ENCODE assay signal across 8 cellular contexts in genomic region chr19:2237051-2237868, GRCh38. TPM values are rescaled to one million over a fixed set of nuclear protein-coding genes. Genes with fewer than 3 reads are reported as not detected.
DNase-seq lines count a peak whose midpoint lies in the region; ATAC-seq and TF ChIP-seq lines count a peak whose summit lies in the region.

No MANE protein-coding gene starts in this region.

- H3K4me3 ChIP-seq in vagina, result peak overlapping the region; percentile 84 to 100

- DNase-seq in Right ventricle myocardium inferior (ENCODE audit: missing footprints) (no peak), left ventricle myocardium superior (no peak), memory B cell (ENCODE audit: low spot score in 2 of 2) (no peak), vagina (ENCODE audit: extremely low spot score in 2 of 2) (no peak), sciatic nerve (ENCODE audit: low spot score) (no peak), cortex of kidney (lab: John Stamatoyannopoulos, UW) (no peak)

- H3K36me3 ChIP-seq in vagina, result peaks cover 0 to 10% of the 10 kb centered on the region in 2 donors

- H3K4me3 Mint-ChIP-seq in brain (peak overlapping the region; percentile 89 to 98 (median 91)), memory B cell (peak overlapping the region; percentile 94)

- no peaks in the 10 kb centered on the region for H3K27me3 ChIP-seq in vagina

- H3K4me1 Mint-ChIP-seq in brain, result peaks cover 70% of the 10 kb centered on the region
- peaks cover 54% of the 10 kb centered on the region for H3K4me1 Mint-ChIP-seq in memory B cell

- no peak for TF ChIP-seq POLR2A in vagina (IDR thresholded peaks at IDR 0.05)

- H3K27me3 Mint-ChIP-seq in brain, result peaks cover 20% of the 10 kb centered on the region
- no peaks in the 10 kb centered on the region for H3K27me3 Mint-ChIP-seq in memory B cell

- ATAC-seq in Right ventricle myocardium inferior, result peak; percentile 30
- ATAC-seq in left ventricle myocardium superior, result no peak
- ATAC-seq in memory B cell (ENCODE audit: low read depth), result no peak
- no peak for ATAC-seq in GM19351 (IDR thresholded peaks at IDR 0.05; ENCODE audit: unreplicated experiment)
- no peak for ATAC-seq in sciatic nerve

- H3K27ac ChIP-seq in vagina, result peak overlapping the region; percentile 97

- H3K36me3 Mint-ChIP-seq in brain, result peaks cover 40% of the 10 kb centered on the region
- peaks cover 23% of the 10 kb centered on the region for H3K36me3 Mint-ChIP-seq in memory B cell

- no peak for TF ChIP-seq CTCF in brain (conservative IDR thresholded peaks at IDR 0.05)
- no peak for TF ChIP-seq CTCF in vagina (IDR thresholded peaks at IDR 0.05)

- peaks cover 0 to 15% (median 7%) of the 10 kb centered on the region in 5 experiments for H3K9me3 Mint-ChIP-seq in brain
- H3K9me3 Mint-ChIP-seq in memory B cell, result peaks cover 3% of the 10 kb centered on the region

- peak overlapping the region; percentile 89 to 100 (median 97) for H3K27ac Mint-ChIP-seq in brain
- peak overlapping the region; percentile 97 for H3K27ac Mint-ChIP-seq in memory B cell

- H3K9me3 ChIP-seq in vagina, result no peaks in the 10 kb centered on the region

- peaks cover 76% of the 10 kb centered on the region for H3K4me1 ChIP-seq in vagina

- intact Hi-C loops in Right ventricle myocardium inferior (cut with DNase I), result loop anchor here (2.0 kb wide), 1 partner anchor 32 kb away; no protein-coding TSS in a partner anchor
- intact Hi-C loops in left ventricle myocardium superior (cut with micrococcal nuclease), result no loop called here
- intact Hi-C loops in vagina (cut with DNase I), result loop anchor here (5.0 kb wide), 2 partner anchors 70 to 155 kb away; no protein-coding TSS in a partner anchor
- intact Hi-C loops in sciatic nerve (cut with DNase I), result loop anchor here (2.0 kb wide), 1 partner anchor 34 kb away; no protein-coding TSS in a partner anchor

RNA-seq across cellular contexts. Expression of gene SF3A2, which starts 0.6 kb away (rescaled TPM):
- total RNA-seq in Right ventricle myocardium inferior (30.3 TPM), left ventricle myocardium superior (31.4 TPM), vagina (71.2 TPM), sciatic nerve (65.0 TPM)
- polyA plus RNA-seq in brain (ENCODE audit: insufficient read depth, low read depth, low replicate concordance), result 300 TPM

RNA-seq across cellular contexts. Expression of gene PLEKHJ1, which starts 1.1 kb away (rescaled TPM):
- total RNA-seq in Right ventricle myocardium inferior (59.7 TPM), left ventricle myocardium superior (60.7 TPM), vagina (30.7 TPM), sciatic nerve (34.2 TPM)
- 124 TPM for polyA plus RNA-seq in brain (ENCODE audit: insufficient read depth, low read depth, low replicate concordance)

RNA-seq across cellular contexts. Expression of gene AMH, which starts 11.9 kb away (rescaled TPM):
- total RNA-seq in Right ventricle myocardium inferior (0.89 TPM), left ventricle myocardium superior (1.6 TPM), vagina (2.7 TPM), sciatic nerve (1.3 TPM)
- polyA plus RNA-seq in brain (ENCODE audit: insufficient read depth, low read depth, low replicate concordance), result 23.2 TPM

RNA-seq across cellular contexts. Expression of gene JSRP1, which starts 19.0 kb away (rescaled TPM):
- not detected for total RNA-seq in Right ventricle myocardium inferior
- total RNA-seq in left ventricle myocardium superior, result not detected
- 5.7 TPM for polyA plus RNA-seq in brain (ENCODE audit: insufficient read depth, low read depth, low replicate concordance)
- total RNA-seq in vagina, result not detected
- total RNA-seq in sciatic nerve, result not detected

RNA-seq across cellular contexts. Expression of gene PEAK3, which starts 44.7 kb away (rescaled TPM):
- total RNA-seq in Right ventricle myocardium inferior (0.68 TPM), left ventricle myocardium superior (0.87 TPM), vagina (2.0 TPM), sciatic nerve (0.71 TPM)
- not detected for polyA plus RNA-seq in brain (ENCODE audit: insufficient read depth, low read depth, low replicate concordance)
